ENCODE assay signal across 9 cellular contexts in the genomic region with DNA sequence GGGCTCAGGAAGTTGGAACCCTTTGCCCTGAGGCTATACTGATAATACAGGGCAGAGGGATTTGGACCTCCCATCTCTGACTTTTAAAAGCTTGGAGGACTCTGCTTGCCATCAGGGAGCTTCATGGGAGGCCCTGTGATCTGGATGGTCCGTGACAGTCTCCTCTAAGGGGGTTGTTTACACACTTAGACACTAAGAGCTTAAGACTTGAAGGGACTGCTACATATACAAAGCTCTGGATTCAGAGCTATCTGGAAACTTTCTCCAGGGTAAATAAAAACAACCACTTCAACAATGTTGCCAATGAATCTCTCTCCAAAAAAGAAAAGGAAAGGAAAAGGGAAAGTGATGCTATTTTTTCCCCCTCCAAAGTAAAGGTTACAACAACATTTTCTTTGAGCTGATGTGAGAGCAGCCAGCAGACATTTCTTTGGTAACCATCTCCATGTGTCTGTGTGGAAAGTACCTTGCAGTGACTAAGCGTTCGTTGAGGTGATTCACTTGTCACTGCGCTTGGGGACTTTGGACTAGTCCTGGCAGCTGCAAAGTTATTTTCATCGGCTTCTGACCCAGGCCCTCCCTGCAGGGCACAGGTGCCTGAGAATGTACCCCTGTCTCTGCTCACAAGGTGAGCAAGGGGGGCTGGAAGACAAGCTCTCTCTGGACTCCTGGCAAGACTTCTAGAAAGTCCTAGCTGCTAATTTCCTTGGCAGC.
A peak's percentile ranks its signal among the peaks of the same experiment; 100 is the strongest.
DNase-seq lines count a peak whose midpoint lies in the region; ATAC-seq and TF ChIP-seq lines count a peak whose summit lies in the region.
"Had no signal": no experiment of that assay in that cellular context is flagged by ENCODE, and none has a peak within 500 bp of the region (broad histone marks: within the 10 kb centered on the region; RNA-seq: fewer than 3 reads in every experiment).

No MANE protein-coding gene starts in this region.

- H3K27ac ChIP-seq in VCaP (peak overlapping the region; percentile 20; the same call in 1 of the 2 replicates), vagina (peak overlapping the region; percentile 81)

- H3K27ac Mint-ChIP-seq in activated T-helper 2 cell treated with anti-CD3 and anti-CD28 coated beads, Interferon-gamma antibody, Interleukin-2, Interleukin-4, amounts not matched to agents 10 μg/mL and 5 μg/mL and 100 μg/mL, durations not matched to agents 14 hours and 24 hours and 36 hours: no peak overlapping the region
- H3K27ac Mint-ChIP-seq: T-helper 1 cell treated with Interleukin-12 subunit alpha and Interleukin-12 subunit beta and Interleukin-4 antibody, amounts not matched to agents 30 μg/mL and 1 μg/mL, for 36 hours had no signal

- intact Hi-C loops in left colon (cut with DNase I, micrococcal nuclease) (no loop called here), vagina (cut with DNase I) (loop anchor here (5.0 kb wide), 1 partner anchor 259 kb away; no protein-coding TSS in a partner anchor)
- intact Hi-C loops in activated T-helper 2 cell treated with anti-CD3 and anti-CD28 coated beads, Interferon-gamma antibody, Interleukin-2, Interleukin-4, amounts not matched to agents 10 μg/mL and 5 μg/mL and 100 μg/mL, durations not matched to agents 14 hours and 24 hours and 36 hours (cut with micrococcal nuclease): no loop called here

- ATAC-seq in GM18870 (IDR thresholded peaks at IDR 0.05; ENCODE audit: unreplicated experiment): peak; percentile 81
- ATAC-seq in HG02884 (IDR thresholded peaks at IDR 0.05; ENCODE audit: unreplicated experiment): peak; percentile 82
- ATAC-seq in left colon: peak; percentile 84

- DNase-seq in left colon (peak; percentile 57 to 80), vagina (ENCODE audit: extremely low spot score in 2 of 2) (peak in 1 of 2 donors; percentile 87), DMS 273 treated with DMSO at 0.1 percent for 48 hours (lab: John Stamatoyannopoulos, UW) (no peak), DMS79 treated with DMSO at 0.1 percent for 48 hours (lab: John Stamatoyannopoulos, UW) (no peak)
- DNase-seq in activated T-helper 2 cell treated with anti-CD3 and anti-CD28 coated beads, Interferon-gamma antibody, Interleukin-2, Interleukin-4, amounts not matched to agents 10 μg/mL and 5 μg/mL and 100 μg/mL, durations not matched to agents 14 hours and 24 hours and 36 hours (ENCODE audit: low spot score): no peak

- no peaks in the 10 kb centered on the region for H3K9me3 ChIP-seq in vagina

- no peak for TF ChIP-seq CTCF in VCaP (conservative IDR thresholded peaks at IDR 0.05)
- no peak for TF ChIP-seq CTCF in vagina (IDR thresholded peaks at IDR 0.05)

- H3K4me1 Mint-ChIP-seq in activated T-helper 2 cell treated with anti-CD3 and anti-CD28 coated beads, Interferon-gamma antibody, Interleukin-2, Interleukin-4, amounts not matched to agents 10 μg/mL and 5 μg/mL and 100 μg/mL, durations not matched to agents 14 hours and 24 hours and 36 hours (ENCODE audit: low read depth): no peaks in the 10 kb centered on the region

- no peaks in the 10 kb centered on the region for H3K36me3 Mint-ChIP-seq in activated T-helper 2 cell treated with anti-CD3 and anti-CD28 coated beads, Interferon-gamma antibody, Interleukin-2, Interleukin-4, amounts not matched to agents 10 μg/mL and 5 μg/mL and 100 μg/mL, durations not matched to agents 14 hours and 24 hours and 36 hours (ENCODE audit: low read depth)

- H3K4me3 Mint-ChIP-seq in activated T-helper 2 cell treated with anti-CD3 and anti-CD28 coated beads, Interferon-gamma antibody, Interleukin-2, Interleukin-4, amounts not matched to agents 10 μg/mL and 5 μg/mL and 100 μg/mL, durations not matched to agents 14 hours and 24 hours and 36 hours (ENCODE audit: low read depth): no peak overlapping the region
- H3K4me3 Mint-ChIP-seq: T-helper 1 cell treated with Interleukin-12 subunit alpha and Interleukin-12 subunit beta and Interleukin-4 antibody, amounts not matched to agents 30 μg/mL and 1 μg/mL, for 36 hours had no signal

- H3K27me3 ChIP-seq in vagina: no peaks in the 10 kb centered on the region

- peaks cover 35% of the 10 kb centered on the region for H3K4me1 ChIP-seq in vagina

- H3K27me3 Mint-ChIP-seq in activated T-helper 2 cell treated with anti-CD3 and anti-CD28 coated beads, Interferon-gamma antibody, Interleukin-2, Interleukin-4, amounts not matched to agents 10 μg/mL and 5 μg/mL and 100 μg/mL, durations not matched to agents 14 hours and 24 hours and 36 hours (ENCODE audit: low read depth): no peaks in the 10 kb centered on the region

- H3K36me3 ChIP-seq in vagina: no peaks in the 10 kb centered on the region

- no peak for TF ChIP-seq POLR2A in vagina (IDR thresholded peaks at IDR 0.05)

- H3K4me3 ChIP-seq in vagina: no peak overlapping the region

- no peaks in the 10 kb centered on the region for H3K9me3 Mint-ChIP-seq in activated T-helper 2 cell treated with anti-CD3 and anti-CD28 coated beads, Interferon-gamma antibody, Interleukin-2, Interleukin-4, amounts not matched to agents 10 μg/mL and 5 μg/mL and 100 μg/mL, durations not matched to agents 14 hours and 24 hours and 36 hours

Comparison
In these comparisons a context has a peak if more than half of its experiments do, and no peak if none do; other contexts are left out.
1. DNase-seq: peak in left colon (2 of 2); none in DMS 273 treated with DMSO at 0.1 percent for 48 hours (single experiment), activated T-helper 2 cell treated with anti-CD3 and anti-CD28 coated beads, Interferon-gamma antibody, Interleukin-2, Interleukin-4, amounts not matched to agents 10 μg/mL and 5 μg/mL and 100 μg/mL, durations not matched to agents 14 hours and 24 hours and 36 hours (single experiment) and DMS79 treated with DMSO at 0.1 percent for 48 hours (single experiment).
2. Peak in every context shown above with its lines, with median percentiles within 50 percentile points of each other: ATAC-seq.